ENCODE assay signal across 11 cellular contexts in the genomic region with DNA sequence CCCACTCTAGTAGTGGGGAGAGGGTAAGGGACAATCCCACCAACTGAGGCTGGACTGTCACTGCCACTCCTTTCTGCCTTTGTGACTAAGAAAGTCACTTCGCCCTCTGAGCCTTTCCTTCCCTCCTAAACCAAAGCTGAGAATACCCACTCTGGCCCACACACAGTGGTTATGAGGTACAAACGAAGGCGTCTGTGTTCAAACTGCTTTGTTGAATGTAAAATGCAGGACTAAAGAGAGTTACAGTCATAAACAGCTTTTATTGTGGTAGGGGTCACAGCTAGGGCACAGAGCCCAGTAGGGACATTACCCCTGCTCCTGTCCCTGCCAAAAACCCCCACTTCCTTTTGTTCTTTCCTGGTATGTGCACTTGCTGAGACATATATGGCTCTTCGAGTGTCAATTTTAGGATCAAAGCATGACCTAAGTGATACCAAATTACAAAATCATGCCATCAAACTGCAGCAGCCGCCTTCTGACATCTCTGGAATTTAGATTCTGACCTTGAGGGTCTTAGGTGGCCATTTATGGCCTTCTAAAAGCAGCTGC. TPM values are rescaled to one million over a fixed set of nuclear protein-coding genes. Genes with fewer than 3 reads are reported as not detected.
A peak's percentile ranks its signal among the peaks of the same experiment; 100 is the strongest.
DNase-seq lines count a peak whose midpoint lies in the region; ATAC-seq and TF ChIP-seq lines count a peak whose summit lies in the region.
"Had no signal": no experiment of that assay in that cellular context is flagged by ENCODE, and none has a peak within 500 bp of the region (broad histone marks: within the 10 kb centered on the region; RNA-seq: fewer than 3 reads in every experiment).

No MANE protein-coding gene starts in this region.

- H3K27me3 ChIP-seq in dorsolateral prefrontal cortex, result no peaks in the 10 kb centered on the region
- no peaks in the 10 kb centered on the region for H3K27me3 ChIP-seq in sigmoid colon

- ATAC-seq in GM18868 (IDR thresholded peaks at IDR 0.05; ENCODE audit: unreplicated experiment) (peak; percentile 36), HG02885 (IDR thresholded peaks at IDR 0.05; ENCODE audit: poor library complexity, unreplicated experiment) (peak; percentile 30), GM19023 (IDR thresholded peaks at IDR 0.05; ENCODE audit: unreplicated experiment) (no peak), GM18858 (IDR thresholded peaks at IDR 0.05; ENCODE audit: unreplicated experiment) (no peak)

- no peak for TF ChIP-seq EP300 in sigmoid colon (IDR thresholded peaks at IDR 0.05)

- TF ChIP-seq CTCF in dorsolateral prefrontal cortex (IDR thresholded peaks at IDR 0.05 in 54 of 56, conservative IDR thresholded peaks at IDR 0.05 in 2 of 56; ENCODE audit: low read depth in 1 of 56, partially characterized antibody in 56 of 56), result no peak
- no peak for TF ChIP-seq CTCF in sigmoid colon (IDR thresholded peaks at IDR 0.05)
- no peak for TF ChIP-seq CTCF in GM13977 (IDR thresholded peaks at IDR 0.05; ENCODE audit: extremely low read depth, insufficient read depth, missing control alignments)

- peak overlapping the region; percentile 0 to 93 (median 84) for H3K27ac ChIP-seq in dorsolateral prefrontal cortex
- peak overlapping the region; percentile 64 to 73 (median 71) for H3K27ac ChIP-seq in sigmoid colon
- H3K27ac ChIP-seq: SK-N-MC had no signal

- DNase-seq in dorsolateral prefrontal cortex (no peak), sigmoid colon (no peak), DMS53 (lab: John Stamatoyannopoulos, UW) (no peak), GM13977 (ENCODE audit: low spot score) (no peak)
- DNase-seq: stimulated activated CD4-positive, alpha-beta T cell treated with anti-CD3 and anti-CD28 coated beads, Interleukin-4, amount 100 ng/mL, for 4 hours had no signal

- 44 to 56% methylated on average over 5 of the region's 5 CpGs for WGBS in sigmoid colon, 2 donors

- H3K4me3 ChIP-seq in dorsolateral prefrontal cortex (peak overlapping the region in 3 of 59 donors; percentile 3 to 36 (median 28)), sigmoid colon (no peak overlapping the region)
- H3K4me3 ChIP-seq: lung, SK-N-MC had no signal

- TF ChIP-seq POLR2A in sigmoid colon (IDR thresholded peaks at IDR 0.05), result no peak

- H3K36me3 ChIP-seq in sigmoid colon, result no peaks in the 10 kb centered on the region

- in situ Hi-C loops in GM13977 (cut with MboI; ENCODE audit: low pct_unique_long_range_greater_than_20kb, low sequenced_read_pairs, unreplicated experiment), result no loop called here

- no peaks in the 10 kb centered on the region for H3K9me3 ChIP-seq in sigmoid colon

- intact Hi-C loops in dorsolateral prefrontal cortex (cut with DNase I) (loop anchor here in 1 of 2 donors (5.0 kb wide), 1 partner anchor 60 kb away; no protein-coding TSS in a partner anchor), sigmoid colon (cut with DNase I) (no loop called here)

- peaks cover 0 to 67% (median 53%) of the 10 kb centered on the region in 4 donors for H3K4me1 ChIP-seq in sigmoid colon

RNA-seq across cellular contexts. Expression of gene CTDSPL, which starts 45.1 kb away (rescaled TPM):
- total RNA-seq in dorsolateral prefrontal cortex, result 10 to 100 TPM; 22.0 to 78.0 (median 36.6) TPM
- total RNA-seq in sigmoid colon, result 10 to 100 TPM; 46.3 to 69.1 (median 60.5) TPM
- polyA plus RNA-seq in sigmoid colon, result 10 to 100 TPM; 19.1 to 22.8 (median 22.7) TPM

Comparison
In these comparisons a context has a peak if more than half of its experiments do, and no peak if none do; other contexts are left out.
1. ATAC-seq: peak in GM18868 (single experiment) and HG02885 (single experiment); none in GM19023 (single experiment) and GM18858 (single experiment).